9 cellular contexts compared by ENCODE assay signal in the genomic region with DNA sequence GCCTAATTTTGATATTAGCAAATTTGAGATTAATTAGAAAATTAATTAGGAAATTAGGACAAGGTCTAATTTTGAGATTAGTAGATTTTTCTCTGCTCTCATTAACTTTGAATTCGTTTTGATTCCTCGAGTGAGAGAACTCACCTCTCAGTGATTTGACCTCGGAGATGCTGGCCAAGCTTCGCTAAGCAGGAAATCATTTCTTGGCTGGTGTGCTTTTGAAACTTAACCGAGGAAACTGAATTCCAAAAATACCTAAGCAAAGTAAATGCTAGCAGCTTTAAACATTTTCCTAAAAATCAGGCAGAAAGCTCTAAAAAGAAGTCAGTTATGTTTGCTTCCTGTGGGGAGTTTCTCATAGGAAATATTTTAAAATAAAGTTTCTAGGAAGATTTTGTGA. TPM values are rescaled to one million over a fixed set of nuclear protein-coding genes. Genes with fewer than 3 reads are reported as not detected.
A peak's percentile ranks its signal among the peaks of the same experiment; 100 is the strongest.
DNase-seq lines count a peak whose midpoint lies in the region; ATAC-seq and TF ChIP-seq lines count a peak whose summit lies in the region.
"Had no signal": no experiment of that assay in that cellular context is flagged by ENCODE, and none has a peak within 500 bp of the region (broad histone marks: within the 10 kb centered on the region; RNA-seq: fewer than 3 reads in every experiment).

No MANE protein-coding gene starts in this region.

- no peak for DNase-seq in activated naive CD4-positive, alpha-beta T cell treated with Interleukin-2 at 50 U/mL for 16 hours
- DNase-seq in kidney glomerular epithelial cell (lab: John Stamatoyannopoulos, UW): peak; percentile 26
- no peak for DNase-seq in upper lobe of right lung
- no peak for DNase-seq in suprapubic skin (ENCODE audit: low spot score in 2 of 2)

- H3K9me3 Mint-ChIP-seq in activated naive CD4-positive, alpha-beta T cell treated with anti-CD3 and anti-CD28 coated beads, Interleukin-2, amount 50 U/mL, for 24 hours: no peaks in the 10 kb centered on the region
- no peaks in the 10 kb centered on the region for H3K9me3 Mint-ChIP-seq in activated naive CD8-positive, alpha-beta T cell (ENCODE audit: low read depth)

- 47% methylated on average over 5 of the region's 5 CpGs for WGBS in suprapubic skin

- ATAC-seq in upper lobe of right lung (no peak), HG03025 (IDR thresholded peaks at IDR 0.05; ENCODE audit: low FRiP score, unreplicated experiment) (no peak), HG02623 (IDR thresholded peaks at IDR 0.05; ENCODE audit: unreplicated experiment) (no peak)

- H3K9me3 ChIP-seq in upper lobe of right lung (no peaks in the 10 kb centered on the region), suprapubic skin (no peaks in the 10 kb centered on the region)

- no peaks in the 10 kb centered on the region for H3K27me3 Mint-ChIP-seq in activated naive CD4-positive, alpha-beta T cell treated with anti-CD3 and anti-CD28 coated beads, Interleukin-2, amount 50 U/mL, for 24 hours
- no peaks in the 10 kb centered on the region for H3K27me3 Mint-ChIP-seq in activated naive CD8-positive, alpha-beta T cell

- TF ChIP-seq POLR2A in suprapubic skin (IDR thresholded peaks at IDR 0.05): no peak

- H3K4me3 ChIP-seq in upper lobe of right lung: no peak overlapping the region
- no peak overlapping the region for H3K4me3 ChIP-seq in suprapubic skin

- H3K36me3 Mint-ChIP-seq in activated naive CD4-positive, alpha-beta T cell treated with anti-CD3 and anti-CD28 coated beads, Interleukin-2, amount 50 U/mL, for 24 hours: peaks cover 9% of the 10 kb centered on the region
- peaks cover 2% of the 10 kb centered on the region for H3K36me3 Mint-ChIP-seq in activated naive CD8-positive, alpha-beta T cell

- H3K27ac Mint-ChIP-seq in activated naive CD4-positive, alpha-beta T cell treated with anti-CD3 and anti-CD28 coated beads, Interleukin-2, amount 50 U/mL, for 24 hours: peak overlapping the region; percentile 74
- peak overlapping the region; percentile 67 for H3K27ac Mint-ChIP-seq in activated naive CD8-positive, alpha-beta T cell

- peaks cover 90% of the 10 kb centered on the region for H3K4me1 Mint-ChIP-seq in activated naive CD4-positive, alpha-beta T cell treated with anti-CD3 and anti-CD28 coated beads, Interleukin-2, amount 50 U/mL, for 24 hours
- H3K4me1 Mint-ChIP-seq in activated naive CD8-positive, alpha-beta T cell (ENCODE audit: low read depth): peaks cover 83% of the 10 kb centered on the region

- no peak for TF ChIP-seq CTCF in upper lobe of right lung (IDR thresholded peaks at IDR 0.05)
- no peak for TF ChIP-seq CTCF in suprapubic skin (IDR thresholded peaks at IDR 0.05)

- H3K27ac ChIP-seq in upper lobe of right lung (peak overlapping the region; percentile 47), suprapubic skin (no peak overlapping the region)
- H3K27ac ChIP-seq: KMS-11 had no signal

- intact Hi-C loops in upper lobe of right lung (cut with DNase I): no loop called here

- no peak for TF ChIP-seq EP300 in suprapubic skin (IDR thresholded peaks at IDR 0.05)

- peak overlapping the region; percentile 92 for H3K4me3 Mint-ChIP-seq in activated naive CD4-positive, alpha-beta T cell treated with anti-CD3 and anti-CD28 coated beads, Interleukin-2, amount 50 U/mL, for 24 hours
- peak overlapping the region; percentile 70 for H3K4me3 Mint-ChIP-seq in activated naive CD8-positive, alpha-beta T cell

- H3K27me3 ChIP-seq in upper lobe of right lung (no peaks in the 10 kb centered on the region), suprapubic skin (no peaks in the 10 kb centered on the region)

- H3K4me1 ChIP-seq in upper lobe of right lung (peaks cover 6% of the 10 kb centered on the region), suprapubic skin (peaks cover 4% of the 10 kb centered on the region)

- H3K36me3 ChIP-seq in upper lobe of right lung (peaks cover 8% of the 10 kb centered on the region), suprapubic skin (peaks cover 9% of the 10 kb centered on the region)

RNA-seq across cellular contexts. Expression of a gene that starts 34.9 kb away (rescaled TPM):
- total RNA-seq in upper lobe of right lung (12.0 TPM), suprapubic skin (10 to 100 TPM in 3 of 4 donors, 1 to 10 TPM in 1; 9.9 to 22.8 (median 17.5) TPM)
